In the genomic region with DNA sequence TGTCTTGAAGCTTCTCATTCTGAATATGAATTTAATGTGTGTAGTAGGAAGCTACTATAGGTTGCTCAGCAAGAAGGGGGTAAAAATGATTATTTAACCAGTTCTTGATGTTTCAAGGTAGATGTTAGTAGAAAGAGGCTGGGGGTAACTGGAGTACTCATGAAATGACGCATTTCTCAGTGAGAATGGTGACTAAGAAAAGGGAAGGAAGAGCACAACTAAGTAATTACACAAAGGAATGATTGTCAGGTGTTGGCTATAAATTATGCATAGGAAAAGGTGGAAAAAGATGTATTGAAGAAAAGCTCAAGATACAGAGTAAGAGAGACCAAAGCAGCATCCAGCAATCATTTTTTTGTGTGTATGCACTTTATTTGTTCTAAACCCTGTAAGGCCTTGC, we compare ENCODE assay signal across 9 cellular contexts. TPM values are rescaled to one million over a fixed set of nuclear protein-coding genes. Genes with fewer than 3 reads are reported as not detected.
DNase-seq lines count a peak whose midpoint lies in the region; ATAC-seq and TF ChIP-seq lines count a peak whose summit lies in the region.
"Had no signal": no experiment of that assay in that cellular context is flagged by ENCODE, and none has a peak within 500 bp of the region (broad histone marks: within the 10 kb centered on the region; RNA-seq: fewer than 3 reads in every experiment).

No MANE protein-coding gene starts in this region.

- TF ChIP-seq CTCF in KMS-11 (conservative IDR thresholded peaks at IDR 0.05; ENCODE audit: low read depth, low read length) (no peak), neural cell (IDR thresholded peaks at IDR 0.05; ENCODE audit: poor library complexity, severe bottlenecking) (no peak), GM10248 (IDR thresholded peaks at IDR 0.05; ENCODE audit: control extremely low read depth, extremely low read depth, low read depth, missing control alignments) (no peak), tibial nerve (IDR thresholded peaks at IDR 0.05) (no peak)

- TF ChIP-seq RAD21 in neural cell (conservative IDR thresholded peaks at IDR 0.05), result no peak

- H3K36me3 Mint-ChIP-seq in activated CD4-positive, alpha-beta T cell treated with anti-CD3 and anti-CD28 coated beads, Interleukin-2, amount 10 ng/mL, durations not matched to agents 7 days and 5 days (ENCODE audit: low read depth), result peaks cover 23% of the 10 kb centered on the region
- H3K36me3 Mint-ChIP-seq in activated naive CD8-positive, alpha-beta T cell treated with anti-CD3 and anti-CD28 coated beads, Interleukin-2, amount 10 ng/mL, durations not matched to agents 7 days and 5 days, result peaks cover 10% of the 10 kb centered on the region

- H3K9me3 ChIP-seq in neural cell (ENCODE audit: low read length), result no peaks in the 10 kb centered on the region
- H3K9me3 ChIP-seq in tibial nerve, result no peaks in the 10 kb centered on the region

- no peaks in the 10 kb centered on the region for H3K9me2 ChIP-seq in neural cell (ENCODE audit: insufficient read depth, low read length)

- H3K27me3 ChIP-seq in KMS-11 (ENCODE audit: insufficient read depth, low read depth) (no peaks in the 10 kb centered on the region), neural cell (ENCODE audit: insufficient read depth, low read depth, low read length) (no peaks in the 10 kb centered on the region), tibial nerve (no peaks in the 10 kb centered on the region)

- H3K9me3 Mint-ChIP-seq in activated CD4-positive, alpha-beta T cell treated with anti-CD3 and anti-CD28 coated beads, Interleukin-2, amount 10 ng/mL, durations not matched to agents 7 days and 5 days, result no peaks in the 10 kb centered on the region
- H3K9me3 Mint-ChIP-seq in activated naive CD8-positive, alpha-beta T cell treated with anti-CD3 and anti-CD28 coated beads, Interleukin-2, amount 10 ng/mL, durations not matched to agents 7 days and 5 days, result no peaks in the 10 kb centered on the region

- WGBS in tibial nerve, 2 donors, result 81 to 87% methylated on average over 1 of the region's 1 CpG

- no peak overlapping the region for H2AFZ ChIP-seq in KMS-11 (ENCODE audit: low read depth)
- no peak overlapping the region for H2AFZ ChIP-seq in neural cell (ENCODE audit: low read depth, low read length)

- peaks cover 39% of the 10 kb centered on the region for H3K4me1 Mint-ChIP-seq in activated CD4-positive, alpha-beta T cell treated with anti-CD3 and anti-CD28 coated beads, Interleukin-2, amount 10 ng/mL, durations not matched to agents 7 days and 5 days
- peaks cover 30% of the 10 kb centered on the region for H3K4me1 Mint-ChIP-seq in activated naive CD8-positive, alpha-beta T cell treated with anti-CD3 and anti-CD28 coated beads, Interleukin-2, amount 10 ng/mL, durations not matched to agents 7 days and 5 days

- H3K4me3 ChIP-seq in KMS-11 (IDR thresholded peaks at IDR 0.05; ENCODE audit: insufficient read depth, low read depth, low read length) (no peak overlapping the region), neural cell (ENCODE audit: low read length) (peak overlapping the region; percentile 76), tibial nerve (no peak overlapping the region)

- peak overlapping the region; percentile 100 for H3K27ac Mint-ChIP-seq in activated CD4-positive, alpha-beta T cell treated with anti-CD3 and anti-CD28 coated beads, Interleukin-2, amount 10 ng/mL, durations not matched to agents 7 days and 5 days
- peak overlapping the region; percentile 40 for H3K27ac Mint-ChIP-seq in activated naive CD8-positive, alpha-beta T cell treated with anti-CD3 and anti-CD28 coated beads, Interleukin-2, amount 10 ng/mL, durations not matched to agents 7 days and 5 days

- TF ChIP-seq EP300 in neural cell (conservative IDR thresholded peaks at IDR 0.05; ENCODE audit: poor library complexity, severe bottlenecking), result no peak
- TF ChIP-seq EP300 in tibial nerve (IDR thresholded peaks at IDR 0.05), result no peak

- H4K20me1 ChIP-seq in KMS-11 (ENCODE audit: insufficient read depth), result peaks cover 6% of the 10 kb centered on the region; the same call in 1 of the 2 replicates
- peaks cover 6% of the 10 kb centered on the region for H4K20me1 ChIP-seq in neural cell (ENCODE audit: insufficient read depth)

- peaks cover 23% of the 10 kb centered on the region for H3K79me2 ChIP-seq in KMS-11 (ENCODE audit: insufficient read depth, low read depth)
- H3K79me2 ChIP-seq in neural cell (replicated peaks; ENCODE audit: insufficient read depth, low read length), result peaks cover 28% of the 10 kb centered on the region

- H3K27ac ChIP-seq in KMS-11 (0 out of 2 replicates have a peak overlapping the region, but pooled peaks have one; percentile 89), neural cell (ENCODE audit: low read length) (peak overlapping the region; percentile 99), tibial nerve (peak overlapping the region in 2 of 4 donors; percentile 87 to 96)

- H3K4me3 Mint-ChIP-seq in activated CD4-positive, alpha-beta T cell treated with anti-CD3 and anti-CD28 coated beads, Interleukin-2, amount 10 ng/mL, durations not matched to agents 7 days and 5 days, result no peak overlapping the region
- no peak overlapping the region for H3K4me3 Mint-ChIP-seq in activated naive CD8-positive, alpha-beta T cell treated with anti-CD3 and anti-CD28 coated beads, Interleukin-2, amount 10 ng/mL, durations not matched to agents 7 days and 5 days

- CTCF ChIA-PET in activated CD4-positive, alpha-beta T cell treated with anti-CD3 and anti-CD28 coated beads, Interleukin-2, amount 10 ng/mL, durations not matched to agents 7 days and 5 days (lab: Charles Lee), result interaction anchor here (0.7 to 1.5 kb wide), 7 partner anchors 21 to 75 kb away, joined by 3 to 4 read pairs (median 3); no protein-coding TSS in a partner anchor
- CTCF ChIA-PET in GM10248 (lab: Yijun Ruan, JAX), result interaction anchor here (1.6 to 6.0 kb wide), 6 partner anchors 11 to 94 kb away, joined by 3 to 41 read pairs (median 18); a partner anchor contains a TSS

- H3K9ac ChIP-seq in KMS-11, result peak overlapping the region; percentile 82; the same call in 1 of the 2 replicates
- H3K9ac ChIP-seq in neural cell (ENCODE audit: low read length), result peak overlapping the region; percentile 97

- POLR2A ChIA-PET in activated CD4-positive, alpha-beta T cell treated with anti-CD3 and anti-CD28 coated beads, Interleukin-2, amount 10 ng/mL, durations not matched to agents 7 days and 5 days (lab: Charles Lee), result interaction anchor here (0.6 to 2.2 kb wide), 2 partner anchors 11 to 41 kb away, joined by 5 to 9 read pairs; a partner anchor contains a TSS
- POLR2A ChIA-PET in activated naive CD8-positive, alpha-beta T cell treated with anti-CD3 and anti-CD28 coated beads, Interleukin-2, amount 10 ng/mL, durations not matched to agents 7 days and 5 days (lab: Charles Lee), result interaction anchor here (0.7 to 3.8 kb wide), 5 partner anchors 12 to 212 kb away, joined by 3 to 40 read pairs (median 16); a partner anchor contains a TSS
- POLR2A ChIA-PET in GM10248 (lab: Yijun Ruan, JAX), result interaction anchor here (2.0 kb wide), 1 partner anchor 18 kb away, joined by 7 read pairs; no protein-coding TSS in a partner anchor

- DNase-seq in activated CD4-positive, alpha-beta T cell treated with anti-CD3 and anti-CD28 coated beads, Interleukin-2, amount 10 ng/mL, durations not matched to agents 7 days and 5 days, result no peak
- DNase-seq in activated CD4-positive, alpha-beta T cell treated with anti-CD3 and anti-CD28 coated beads for 1 hour, result no peak
- DNase-seq in activated naive CD8-positive, alpha-beta T cell treated with anti-CD3 and anti-CD28 coated beads, Interleukin-2, amount 10 ng/mL, durations not matched to agents 7 days and 5 days, result no peak
- DNase-seq in GM10248 (ENCODE audit: extremely low spot score) (no peak), NCI-H1436 treated with DMSO at 0.1 percent for 48 hours (lab: John Stamatoyannopoulos, UW) (no peak), tibial nerve (ENCODE audit: low spot score in 2 of 2) (no peak)
- DNase-seq: NCI-H1694 had no signal

- H3F3A ChIP-seq in neural cell (ENCODE audit: insufficient read depth, low read length, poor library complexity, severe bottlenecking), result no peaks in the 10 kb centered on the region

- no peaks in the 10 kb centered on the region for H3K27me3 Mint-ChIP-seq in activated CD4-positive, alpha-beta T cell treated with anti-CD3 and anti-CD28 coated beads, Interleukin-2, amount 10 ng/mL, durations not matched to agents 7 days and 5 days
- no peaks in the 10 kb centered on the region for H3K27me3 Mint-ChIP-seq in activated naive CD8-positive, alpha-beta T cell treated with anti-CD3 and anti-CD28 coated beads, Interleukin-2, amount 10 ng/mL, durations not matched to agents 7 days and 5 days

- TF ChIP-seq POLR2A in tibial nerve (IDR thresholded peaks at IDR 0.05), result no peak

- H3K4me2 ChIP-seq in KMS-11 (peak overlapping the region; percentile 65; the same call in 1 of the 2 replicates), neural cell (ENCODE audit: low read length) (peak overlapping the region; percentile 82)

- H3K36me3 ChIP-seq in KMS-11 (ENCODE audit: insufficient read depth) (no peaks in the 10 kb centered on the region), neural cell (ENCODE audit: insufficient read depth, low read length) (peaks cover 7% of the 10 kb centered on the region), tibial nerve (peaks cover 0 to 4% (median 0%) of the 10 kb centered on the region in 3 donors)

- no peak for ATAC-seq in activated naive CD8-positive, alpha-beta T cell treated with anti-CD3 and anti-CD28 coated beads, Interleukin-2, amount 10 ng/mL, durations not matched to agents 7 days and 5 days (ENCODE audit: low read depth)

- H3K4me1 ChIP-seq in KMS-11 (ENCODE audit: low read depth, poor library complexity, severe bottlenecking) (peaks cover 41% of the 10 kb centered on the region), tibial nerve (peaks cover 0 to 26% (median 17%) of the 10 kb centered on the region in 4 donors)

TF ChIP-seq in neural cell, 6 proteins besides CTCF, POLR2A, EP300 and RAD21 (continues in another document):
- TF ChIP-seq SMC3 (conservative IDR thresholded peaks at IDR 0.05; ENCODE audit: poor library complexity), result no peak
- no peak for TF ChIP-seq EZH2 (IDR thresholded peaks at IDR 0.05; ENCODE audit: borderline replicate concordance, insufficient read depth, low read length, poor library complexity, severe bottlenecking)

RNA-seq across cellular contexts. Expression of a gene that starts 1.4 kb away (rescaled TPM):
- total RNA-seq in activated CD4-positive, alpha-beta T cell treated with anti-CD3 and anti-CD28 coated beads, Interleukin-2, amount 10 ng/mL, durations not matched to agents 7 days and 5 days, result 100 to 1,000 TPM; 148 to 169 TPM
- 100 to 1,000 TPM; 159 to 160 TPM for total RNA-seq in activated naive CD8-positive, alpha-beta T cell treated with anti-CD3 and anti-CD28 coated beads, Interleukin-2, amount 10 ng/mL, durations not matched to agents 7 days and 5 days
- polyA plus RNA-seq in neural cell, result 304 and 339 TPM in 2 replicates
- polyA minus RNA-seq in neural cell, result 267 and 294 TPM in 2 replicates
- 100 to 1,000 TPM in 2 of 4 donors, 10 to 100 TPM in 2; 57.6 to 121 (median 97.9) TPM for total RNA-seq in tibial nerve

RNA-seq across cellular contexts. Expression of a gene that starts 40.6 kb away (rescaled TPM):
- 1 to 10 TPM; 1.2 to 1.3 TPM for total RNA-seq in activated CD4-positive, alpha-beta T cell treated with anti-CD3 and anti-CD28 coated beads, Interleukin-2, amount 10 ng/mL, durations not matched to agents 7 days and 5 days
- total RNA-seq in activated naive CD8-positive, alpha-beta T cell treated with anti-CD3 and anti-CD28 coated beads, Interleukin-2, amount 10 ng/mL, durations not matched to agents 7 days and 5 days, result 1 to 10 TPM; 1.7 to 2.7 TPM
- 9.1 and 15.8 TPM in 2 replicates for polyA plus RNA-seq in neural cell
- 34.3 and 37.3 TPM in 2 replicates for polyA minus RNA-seq in neural cell
- 10 to 100 TPM in 1 of 4 donors, 1 to 10 TPM in 3; 4.7 to 18.8 (median 7.9) TPM for total RNA-seq in tibial nerve
